Comparison of ENCODE assay signal across 1 cellular context in the genomic region with DNA sequence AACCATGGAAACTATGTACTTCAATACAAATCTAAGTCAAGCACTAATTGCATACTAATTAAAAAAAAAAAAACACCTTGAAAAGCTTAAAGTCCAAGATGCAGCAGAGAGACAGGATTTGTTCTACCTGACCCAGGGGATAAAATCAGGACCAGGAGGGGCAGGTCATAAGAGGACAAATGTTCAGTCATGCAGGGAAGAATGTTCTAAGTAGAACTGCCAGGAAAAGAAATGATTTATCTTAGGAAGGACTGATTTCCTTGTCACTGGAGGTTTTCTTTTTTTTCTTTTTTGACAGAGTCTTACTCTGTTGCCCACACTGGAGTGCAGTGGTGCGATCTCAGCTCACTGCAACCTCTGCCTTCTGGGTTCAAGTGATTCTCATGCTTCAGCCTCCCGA.
TF ChIP-seq lines count a peak whose summit lies in the region.

No MANE protein-coding gene starts in this region.

TF ChIP-seq in K562, 482 proteins besides CTCF, POLR2A, EP300 and RAD21:
- TF ChIP-seq MEIS2 (IDR thresholded peaks at IDR 0.05; ENCODE audit: partially characterized antibody): peak; percentile 10
- no peak for TF ChIP-seq MYNN (IDR thresholded peaks at IDR 0.05)
- no peak for TF ChIP-seq MYNN (CRISPR knock-in tag; IDR thresholded peaks at IDR 0.05)
- TF ChIP-seq, protein P1, sequence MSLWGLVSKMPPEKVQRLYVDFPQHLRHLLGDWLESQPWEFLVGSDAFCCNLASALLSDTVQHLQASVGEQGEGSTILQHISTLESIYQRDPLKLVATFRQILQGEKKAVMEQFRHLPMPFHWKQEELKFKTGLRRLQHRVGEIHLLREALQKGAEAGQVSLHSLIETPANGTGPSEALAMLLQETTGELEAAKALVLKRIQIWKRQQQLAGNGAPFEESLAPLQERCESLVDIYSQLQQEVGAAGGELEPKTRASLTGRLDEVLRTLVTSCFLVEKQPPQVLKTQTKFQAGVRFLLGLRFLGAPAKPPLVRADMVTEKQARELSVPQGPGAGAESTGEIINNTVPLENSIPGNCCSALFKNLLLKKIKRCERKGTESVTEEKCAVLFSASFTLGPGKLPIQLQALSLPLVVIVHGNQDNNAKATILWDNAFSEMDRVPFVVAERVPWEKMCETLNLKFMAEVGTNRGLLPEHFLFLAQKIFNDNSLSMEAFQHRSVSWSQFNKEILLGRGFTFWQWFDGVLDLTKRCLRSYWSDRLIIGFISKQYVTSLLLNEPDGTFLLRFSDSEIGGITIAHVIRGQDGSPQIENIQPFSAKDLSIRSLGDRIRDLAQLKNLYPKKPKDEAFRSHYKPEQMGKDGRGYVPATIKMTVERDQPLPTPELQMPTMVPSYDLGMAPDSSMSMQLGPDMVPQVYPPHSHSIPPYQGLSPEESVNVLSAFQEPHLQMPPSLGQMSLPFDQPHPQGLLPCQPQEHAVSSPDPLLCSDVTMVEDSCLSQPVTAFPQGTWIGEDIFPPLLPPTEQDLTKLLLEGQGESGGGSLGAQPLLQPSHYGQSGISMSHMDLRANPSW (CRISPR knock-in tag; IDR thresholded peaks at IDR 0.05): no peak
- no peak for TF ChIP-seq CHD7 (IDR thresholded peaks at IDR 0.05; ENCODE audit: low read depth, low read length)
- no peak for TF ChIP-seq IRF9 (tag; IDR thresholded peaks at IDR 0.05)
- no peak for TF ChIP-seq BCOR (IDR thresholded peaks at IDR 0.05)
- TF ChIP-seq ZEB2 (IDR thresholded peaks at IDR 0.05): no peak
